8 cellular contexts compared by ENCODE assay signal in genomic region chr7:5524580-5525270, GRCh38. TPM values are rescaled to one million over a fixed set of nuclear protein-coding genes. Genes with fewer than 3 reads are reported as not detected.
DNase-seq lines count a peak whose midpoint lies in the region; TF ChIP-seq lines count a peak whose summit lies in the region.
"Not testable (repeated sequence)": the region's sequence is repeated elsewhere in the genome, so short reads cannot be mapped to it uniquely, and the experiment has no call there.

No MANE protein-coding gene starts in this region.

- H2AFZ ChIP-seq in OCI-LY3 (ENCODE audit: low read depth, low read length); mesenchymal stem cell (ENCODE audit: low read depth, low read length): not testable (repeated sequence)

- H3K23ac ChIP-seq in mesenchymal stem cell (ENCODE audit: low read length in 2 of 2), result not testable (repeated sequence)

- peaks cover 22% of the 10 kb centered on the region for H3K79me2 ChIP-seq in OCI-LY3 (ENCODE audit: low read length)

- H3K4me3 Mint-ChIP-seq in CD14-positive monocyte, result not testable (repeated sequence)
- peak overlapping the region; percentile 7 for H3K4me3 Mint-ChIP-seq in activated naive CD8-positive, alpha-beta T cell

- not testable (repeated sequence) for H3K9me3 ChIP-seq in OCI-LY3 (ENCODE audit: insufficient read depth, low read length); mesenchymal stem cell (ENCODE audit: control insufficient read depth, low read length)

- H3K27me3 ChIP-seq in OCI-LY3 (ENCODE audit: low read depth, low read length); mesenchymal stem cell (ENCODE audit: control insufficient read depth in 1 of 2, insufficient read depth in 1 of 2, low read length in 2 of 2): not testable (repeated sequence)

- DNase-seq in CD14-positive monocyte (ENCODE audit: low spot score); epithelial cell of prostate (ENCODE audit: low read depth, low spot score): not testable (repeated sequence)
- peak; percentile 55 for DNase-seq in activated CD4-positive, alpha-beta T cell treated with anti-CD3 and anti-CD28 coated beads for 48 hours
- DNase-seq in mesenchymal stem cell, result peak; percentile 32
- peak; percentile 58 for DNase-seq in stimulated activated CD4-positive, alpha-beta T cell treated with anti-CD3 and anti-CD28 coated beads, Interleukin-15, amount 100 ng/mL, for 24 hours

- H3K4me1 Mint-ChIP-seq in CD14-positive monocyte, result peaks cover 46% of the 10 kb centered on the region
- peaks cover 19% of the 10 kb centered on the region for H3K4me1 Mint-ChIP-seq in activated naive CD8-positive, alpha-beta T cell (ENCODE audit: low read depth)

- H4K20me1 ChIP-seq in OCI-LY3 (ENCODE audit: insufficient read depth, low read length), result peaks cover 44% of the 10 kb centered on the region

- H3K27ac ChIP-seq in OCI-LY3 (ENCODE audit: low read length) (peak overlapping the region; percentile 100), epithelial cell of prostate (peak overlapping the region; percentile 99), mesenchymal stem cell (ENCODE audit: low read length, poor library complexity, severe bottlenecking) (peak overlapping the region; percentile 71)

- peak; percentile 42 for TF ChIP-seq POLR2A in GM18951 (IDR thresholded peaks at IDR 0.05; ENCODE audit: extremely low read depth, insufficient read depth, insufficient read length)

- peak overlapping the region in 6 of 7 donors; percentile 24 to 93 (median 71) for H3K27ac Mint-ChIP-seq in CD14-positive monocyte
- H3K27ac Mint-ChIP-seq in activated naive CD8-positive, alpha-beta T cell, result peak overlapping the region; percentile 86

- H3K36me3 ChIP-seq in OCI-LY3 (replicated peaks; ENCODE audit: low read depth, low read length) (peaks cover 42% of the 10 kb centered on the region), mesenchymal stem cell (ENCODE audit: control insufficient read depth in 1 of 2, insufficient read depth in 2 of 2, low read depth in 1 of 2, low read length in 2 of 2) (peaks cover 45 to 55% of the 10 kb centered on the region in 2 experiments)

- not testable (repeated sequence) for H3K9ac ChIP-seq in OCI-LY3 (ENCODE audit: low read length)
- H3K9ac ChIP-seq in mesenchymal stem cell (ENCODE audit: low read length), result peak overlapping the region; percentile 100

- H2BK120ac ChIP-seq in mesenchymal stem cell (ENCODE audit: low read depth, low read length), result not testable (repeated sequence)

- not testable (repeated sequence) for H3K9me3 Mint-ChIP-seq in CD14-positive monocyte; activated naive CD8-positive, alpha-beta T cell (ENCODE audit: low read depth)

- not testable (repeated sequence) for H3K4ac ChIP-seq in mesenchymal stem cell (ENCODE audit: low read depth in 1 of 2, low read length in 2 of 2)

- not testable (repeated sequence) for H3K4me1 ChIP-seq in OCI-LY3 (ENCODE audit: low read length)
- peaks cover 16% of the 10 kb centered on the region for H3K4me1 ChIP-seq in mesenchymal stem cell (ENCODE audit: control insufficient read depth, insufficient read depth, low read depth, low read length)

- not testable (repeated sequence) for H2BK5ac ChIP-seq in mesenchymal stem cell (ENCODE audit: low read depth, low read length, poor library complexity, severe bottlenecking)

- in situ Hi-C loops in GM18951 (cut with MboI; ENCODE audit: low sequenced_read_pairs, unreplicated experiment), result not testable (repeated sequence)

- H3K4me2 ChIP-seq in OCI-LY3 (ENCODE audit: low read length); mesenchymal stem cell (ENCODE audit: low read length, poor library complexity, severe bottlenecking): not testable (repeated sequence)

- intact Hi-C loops in CD14-positive monocyte (cut with micrococcal nuclease), result not testable (repeated sequence)

- not testable (repeated sequence) for H3K4me3 ChIP-seq in OCI-LY3 (ENCODE audit: low read length); mesenchymal stem cell (ENCODE audit: insufficient read depth in 1 of 2, low read depth in 1 of 2, low read length in 2 of 2)

- not testable (repeated sequence) for H3K14ac ChIP-seq in mesenchymal stem cell (ENCODE audit: low read length in 2 of 2)

- H2AK5ac ChIP-seq in mesenchymal stem cell (ENCODE audit: low read length, severe bottlenecking), result not testable (repeated sequence)

- 86% methylated on average over 13 of the region's 14 CpGs for WGBS in mesenchymal stem cell

- H4K91ac ChIP-seq in mesenchymal stem cell (ENCODE audit: low read length), result not testable (repeated sequence)

- not testable (repeated sequence) for H2BK12ac ChIP-seq in mesenchymal stem cell (ENCODE audit: low read length in 2 of 2)

- not testable (repeated sequence) for H3K79me1 ChIP-seq in mesenchymal stem cell (replicated peaks; ENCODE audit: low read length, poor library complexity, severe bottlenecking)

- not testable (repeated sequence) for H2BK15ac ChIP-seq in mesenchymal stem cell (ENCODE audit: low read depth, poor library complexity, severe bottlenecking)

- peaks cover 48 to 65% of the 10 kb centered on the region in 2 donors for H3K36me3 Mint-ChIP-seq in CD14-positive monocyte
- peaks cover 25% of the 10 kb centered on the region for H3K36me3 Mint-ChIP-seq in activated naive CD8-positive, alpha-beta T cell

- H3K18ac ChIP-seq in mesenchymal stem cell (ENCODE audit: low read depth in 1 of 2, low read length in 2 of 2), result not testable (repeated sequence)

- H3K27me3 Mint-ChIP-seq in CD14-positive monocyte (ENCODE audit: low read depth in 3 of 3), result peaks cover 0 to 10% (median 8%) of the 10 kb centered on the region in 3 donors
- not testable (repeated sequence) for H3K27me3 Mint-ChIP-seq in activated naive CD8-positive, alpha-beta T cell

- not testable (repeated sequence) for H4K8ac ChIP-seq in mesenchymal stem cell (ENCODE audit: low read length)

- not testable (repeated sequence) for TF ChIP-seq CTCF in CD14-positive monocyte (IDR thresholded peaks at IDR 0.05); OCI-LY3 (IDR thresholded peaks at IDR 0.05; ENCODE audit: low read depth, low read length)

RNA-seq across cellular contexts. Expression of gene ACTB, which starts 5.7 kb away (rescaled TPM):
- over 10,000 TPM; 20,280 to 23,749 TPM for polyA plus RNA-seq in CD14-positive monocyte
- polyA plus RNA-seq in mesenchymal stem cell (2013, experiment 1 of 2), result 10,616 TPM
- polyA plus RNA-seq in mesenchymal stem cell (2013, experiment 2 of 2), result 10,486 TPM

RNA-seq across cellular contexts. Expression of gene FBXL18, which starts 11.1 kb away (rescaled TPM):
- under 1 TPM; 0.11 to 0.75 TPM for polyA plus RNA-seq in CD14-positive monocyte
- 8.4 TPM for polyA plus RNA-seq in mesenchymal stem cell (2013, experiment 1 of 2)
- 8.3 TPM for polyA plus RNA-seq in mesenchymal stem cell (2013, experiment 2 of 2)
